ENCODE assay signal across 1 cellular context in genomic region chr14:74492413-74493342, GRCh38.
TF ChIP-seq lines count a peak whose summit lies in the region.

Gene NPC2 (minus strand): TSS chr14:74493305. CDS start chr14:74493274, 31 bp downstream.

TF ChIP-seq in HepG2, 621 proteins besides CTCF, POLR2A, EP300 and RAD21 (continued from another document and continues in another):
- TF ChIP-seq ZNF142 (CRISPR knock-in tag; IDR thresholded peaks at IDR 0.05) (peak; percentile 84; the same call in 1 of the 2 replicates), KAT7 (CRISPR knock-in tag; IDR thresholded peaks at IDR 0.05; ENCODE audit: borderline replicate concordance) (0 out of 2 replicates have a peak, but pooled peaks have one; percentile 50), ZNF646 (CRISPR knock-in tag; IDR thresholded peaks at IDR 0.05) (no peak), FOXC1 (CRISPR knock-in tag; IDR thresholded peaks at IDR 0.05; ENCODE audit: borderline replicate concordance) (no peak; the same call in 1 of the 2 replicates), ZNF878 (CRISPR knock-in tag; IDR thresholded peaks at IDR 0.05) (no peak), U2AF2 (IDR thresholded peaks at IDR 0.05; ENCODE audit: low read depth, low read length) (peak; percentile 25), ZNF362 (CRISPR knock-in tag; IDR thresholded peaks at IDR 0.05; ENCODE audit: borderline replicate concordance) (no peak), ZNF383 (CRISPR knock-in tag; IDR thresholded peaks at IDR 0.05; ENCODE audit: borderline replicate concordance) (no peak), KLF11 (CRISPR knock-in tag; IDR thresholded peaks at IDR 0.05) (no peak), RNF219 (CRISPR knock-in tag; IDR thresholded peaks at IDR 0.05) (no peak), ZNF138 (CRISPR knock-in tag; IDR thresholded peaks at IDR 0.05; ENCODE audit: low read depth) (no peak), ZNF224 (CRISPR knock-in tag; IDR thresholded peaks at IDR 0.05) (no peak), ZNF18 (CRISPR knock-in tag; IDR thresholded peaks at IDR 0.05; ENCODE audit: insufficient replicate concordance) (no peak), GFI1 (CRISPR knock-in tag; IDR thresholded peaks at IDR 0.05; ENCODE audit: borderline replicate concordance) (peak; percentile 28; the same call in 1 of the 2 replicates), ZNF768 (CRISPR knock-in tag; IDR thresholded peaks at IDR 0.05) (peak; percentile 51; the same call in 1 of the 2 replicates), CSRNP2 (CRISPR knock-in tag; conservative IDR thresholded peaks at IDR 0.05; ENCODE audit: low read depth) (no peak), ZNF770 (CRISPR knock-in tag; IDR thresholded peaks at IDR 0.05) (peak; percentile 7; the same call in 1 of the 2 replicates), NR0B2 (CRISPR knock-in tag; IDR thresholded peaks at IDR 0.05) (peak; percentile 56; the same call in 1 of the 2 replicates), CREB3 (CRISPR knock-in tag; IDR thresholded peaks at IDR 0.05) (no peak), ZNF616 (CRISPR knock-in tag; IDR thresholded peaks at IDR 0.05; ENCODE audit: low read depth) (no peak), ZNF816 (CRISPR knock-in tag; IDR thresholded peaks at IDR 0.05; ENCODE audit: borderline replicate concordance) (0 out of 2 replicates have a peak, but pooled peaks have one; percentile 20), ZNF160 (CRISPR knock-in tag; IDR thresholded peaks at IDR 0.05) (no peak), RARG (CRISPR knock-in tag; IDR thresholded peaks at IDR 0.05; ENCODE audit: low read depth) (no peak), LBX2 (CRISPR knock-in tag; IDR thresholded peaks at IDR 0.05; ENCODE audit: borderline replicate concordance) (no peak), ZNF512 (CRISPR knock-in tag; IDR thresholded peaks at IDR 0.05) (no peak), CCAR2 (optimal IDR thresholded peaks at IDR 0.05; ENCODE audit: low read depth, low read length) (no peak)
